Comparison of ENCODE assay signal across 1 cellular context in the genomic region with DNA sequence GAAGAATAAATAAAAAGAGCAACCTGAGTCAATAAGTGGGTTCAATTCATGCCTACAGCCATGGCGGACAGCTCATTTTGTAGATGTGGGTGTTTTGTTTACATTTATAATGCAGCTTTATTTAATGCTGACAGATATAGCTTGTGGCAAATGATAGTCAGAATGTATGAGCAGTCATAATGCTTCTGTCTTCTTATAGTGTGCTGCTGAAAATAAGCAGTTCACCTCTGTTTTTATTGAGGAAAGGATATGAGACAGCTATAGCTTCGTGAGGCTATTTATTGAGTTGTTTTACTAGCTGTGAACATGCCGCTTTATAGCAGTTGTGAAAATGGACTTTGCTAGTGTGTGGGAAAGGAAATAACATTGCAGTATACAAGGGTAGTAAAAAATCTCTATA.
TF ChIP-seq lines count a peak whose summit lies in the region.

No MANE protein-coding gene starts in this region.

TF ChIP-seq in HEK293, 187 proteins besides CTCF, POLR2A, EP300 and RAD21 (continued from another document):
- TF ChIP-seq IKZF3 (tag by site-specific recombination; IDR thresholded peaks at IDR 0.05) (peak; percentile 90), ZNF664 (tag by site-specific recombination; IDR thresholded peaks at IDR 0.05) (peak; percentile 54; the same call in 1 of the 2 replicates), BCL11A (tag by site-specific recombination; IDR thresholded peaks at IDR 0.05; ENCODE audit: low read depth) (0 out of 2 replicates have a peak, but pooled peaks have one; percentile 34), ZNF610 (tag by site-specific recombination; IDR thresholded peaks at IDR 0.05; ENCODE audit: borderline replicate concordance) (0 out of 2 replicates have a peak, but pooled peaks have one; percentile 39), KLF10 (tag by site-specific recombination; IDR thresholded peaks at IDR 0.05) (0 out of 2 replicates have a peak, but pooled peaks have one; percentile 9), ZNF544 (tag by site-specific recombination; IDR thresholded peaks at IDR 0.05) (no peak), ZBTB26 (tag by site-specific recombination; optimal IDR thresholded peaks at IDR 0.05) (no peak), ZNF510 (tag by site-specific recombination; IDR thresholded peaks at IDR 0.05; ENCODE audit: insufficient replicate concordance) (no peak), ZNF239 (tag by site-specific recombination; IDR thresholded peaks at IDR 0.05) (no peak), ZNF585B (tag by site-specific recombination; IDR thresholded peaks at IDR 0.05) (no peak), FEZF1 (tag by site-specific recombination; IDR thresholded peaks at IDR 0.05) (peak; percentile 100), TCF7L2 (IDR thresholded peaks at IDR 0.05; ENCODE audit: borderline replicate concordance, low read depth, low read length) (0 out of 2 replicates have a peak, but pooled peaks have one; percentile 18), ZBTB8A (tag by site-specific recombination; IDR thresholded peaks at IDR 0.05) (peak; percentile 28; the same call in 1 of the 2 replicates), ZNF19 (tag by site-specific recombination; IDR thresholded peaks at IDR 0.05; ENCODE audit: low read depth) (no peak), HOXD13 (CRISPR knock-in tag; IDR thresholded peaks at IDR 0.05; ENCODE audit: borderline replicate concordance) (peak; percentile 84), ZNF221 (tag by site-specific recombination; IDR thresholded peaks at IDR 0.05; ENCODE audit: borderline replicate concordance) (no peak), GLI2 (tag by site-specific recombination; IDR thresholded peaks at IDR 0.05; ENCODE audit: borderline replicate concordance, low read depth) (peak; percentile 78; the same call in 1 of the 2 replicates), OVOL3 (tag by site-specific recombination; IDR thresholded peaks at IDR 0.05) (peak; percentile 67), ZNF223 (tag by site-specific recombination; IDR thresholded peaks at IDR 0.05) (no peak), ZBTB48 (tag by site-specific recombination; IDR thresholded peaks at IDR 0.05) (no peak), ZNF175 (tag by site-specific recombination; IDR thresholded peaks at IDR 0.05) (no peak), ZNF596 (tag by site-specific recombination; IDR thresholded peaks at IDR 0.05) (0 out of 2 replicates have a peak, but pooled peaks have one; percentile 32), HOXC10 (CRISPR knock-in tag; IDR thresholded peaks at IDR 0.05) (no peak), ZXDB (tag by site-specific recombination; IDR thresholded peaks at IDR 0.05) (peak; percentile 55), ZNF600 (tag by site-specific recombination; IDR thresholded peaks at IDR 0.05) (0 out of 2 replicates have a peak, but pooled peaks have one; percentile 32), ZNF37A (tag by site-specific recombination; IDR thresholded peaks at IDR 0.05) (no peak)
- TF ChIP-seq, protein P1, sequence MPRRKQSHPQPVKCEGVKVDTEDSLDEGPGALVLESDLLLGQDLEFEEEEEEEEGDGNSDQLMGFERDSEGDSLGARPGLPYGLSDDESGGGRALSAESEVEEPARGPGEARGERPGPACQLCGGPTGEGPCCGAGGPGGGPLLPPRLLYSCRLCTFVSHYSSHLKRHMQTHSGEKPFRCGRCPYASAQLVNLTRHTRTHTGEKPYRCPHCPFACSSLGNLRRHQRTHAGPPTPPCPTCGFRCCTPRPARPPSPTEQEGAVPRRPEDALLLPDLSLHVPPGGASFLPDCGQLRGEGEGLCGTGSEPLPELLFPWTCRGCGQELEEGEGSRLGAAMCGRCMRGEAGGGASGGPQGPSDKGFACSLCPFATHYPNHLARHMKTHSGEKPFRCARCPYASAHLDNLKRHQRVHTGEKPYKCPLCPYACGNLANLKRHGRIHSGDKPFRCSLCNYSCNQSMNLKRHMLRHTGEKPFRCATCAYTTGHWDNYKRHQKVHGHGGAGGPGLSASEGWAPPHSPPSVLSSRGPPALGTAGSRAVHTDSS (tag by site-specific recombination; IDR thresholded peaks at IDR 0.05): no peak
- TF ChIP-seq, protein P2, sequence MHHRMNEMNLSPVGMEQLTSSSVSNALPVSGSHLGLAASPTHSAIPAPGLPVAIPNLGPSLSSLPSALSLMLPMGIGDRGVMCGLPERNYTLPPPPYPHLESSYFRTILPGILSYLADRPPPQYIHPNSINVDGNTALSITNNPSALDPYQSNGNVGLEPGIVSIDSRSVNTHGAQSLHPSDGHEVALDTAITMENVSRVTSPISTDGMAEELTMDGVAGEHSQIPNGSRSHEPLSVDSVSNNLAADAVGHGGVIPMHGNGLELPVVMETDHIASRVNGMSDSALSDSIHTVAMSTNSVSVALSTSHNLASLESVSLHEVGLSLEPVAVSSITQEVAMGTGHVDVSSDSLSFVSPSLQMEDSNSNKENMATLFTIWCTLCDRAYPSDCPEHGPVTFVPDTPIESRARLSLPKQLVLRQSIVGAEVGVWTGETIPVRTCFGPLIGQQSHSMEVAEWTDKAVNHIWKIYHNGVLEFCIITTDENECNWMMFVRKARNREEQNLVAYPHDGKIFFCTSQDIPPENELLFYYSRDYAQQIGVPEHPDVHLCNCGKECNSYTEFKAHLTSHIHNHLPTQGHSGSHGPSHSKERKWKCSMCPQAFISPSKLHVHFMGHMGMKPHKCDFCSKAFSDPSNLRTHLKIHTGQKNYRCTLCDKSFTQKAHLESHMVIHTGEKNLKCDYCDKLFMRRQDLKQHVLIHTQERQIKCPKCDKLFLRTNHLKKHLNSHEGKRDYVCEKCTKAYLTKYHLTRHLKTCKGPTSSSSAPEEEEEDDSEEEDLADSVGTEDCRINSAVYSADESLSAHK (tag by site-specific recombination; IDR thresholded peaks at IDR 0.05): peak; percentile 88
- TF ChIP-seq, protein P3, sequence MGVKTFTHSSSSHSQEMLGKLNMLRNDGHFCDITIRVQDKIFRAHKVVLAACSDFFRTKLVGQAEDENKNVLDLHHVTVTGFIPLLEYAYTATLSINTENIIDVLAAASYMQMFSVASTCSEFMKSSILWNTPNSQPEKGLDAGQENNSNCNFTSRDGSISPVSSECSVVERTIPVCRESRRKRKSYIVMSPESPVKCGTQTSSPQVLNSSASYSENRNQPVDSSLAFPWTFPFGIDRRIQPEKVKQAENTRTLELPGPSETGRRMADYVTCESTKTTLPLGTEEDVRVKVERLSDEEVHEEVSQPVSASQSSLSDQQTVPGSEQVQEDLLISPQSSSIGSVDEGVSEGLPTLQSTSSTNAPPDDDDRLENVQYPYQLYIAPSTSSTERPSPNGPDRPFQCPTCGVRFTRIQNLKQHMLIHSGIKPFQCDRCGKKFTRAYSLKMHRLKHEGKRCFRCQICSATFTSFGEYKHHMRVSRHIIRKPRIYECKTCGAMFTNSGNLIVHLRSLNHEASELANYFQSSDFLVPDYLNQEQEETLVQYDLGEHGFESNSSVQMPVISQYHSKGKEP (tag by site-specific recombination; IDR thresholded peaks at IDR 0.05): peak; percentile 80
- TF ChIP-seq, protein P4, sequence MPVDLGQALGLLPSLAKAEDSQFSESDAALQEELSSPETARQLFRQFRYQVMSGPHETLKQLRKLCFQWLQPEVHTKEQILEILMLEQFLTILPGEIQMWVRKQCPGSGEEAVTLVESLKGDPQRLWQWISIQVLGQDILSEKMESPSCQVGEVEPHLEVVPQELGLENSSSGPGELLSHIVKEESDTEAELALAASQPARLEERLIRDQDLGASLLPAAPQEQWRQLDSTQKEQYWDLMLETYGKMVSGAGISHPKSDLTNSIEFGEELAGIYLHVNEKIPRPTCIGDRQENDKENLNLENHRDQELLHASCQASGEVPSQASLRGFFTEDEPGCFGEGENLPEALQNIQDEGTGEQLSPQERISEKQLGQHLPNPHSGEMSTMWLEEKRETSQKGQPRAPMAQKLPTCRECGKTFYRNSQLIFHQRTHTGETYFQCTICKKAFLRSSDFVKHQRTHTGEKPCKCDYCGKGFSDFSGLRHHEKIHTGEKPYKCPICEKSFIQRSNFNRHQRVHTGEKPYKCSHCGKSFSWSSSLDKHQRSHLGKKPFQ (tag by site-specific recombination; IDR thresholded peaks at IDR 0.05): peak; percentile 88
